ENCODE assay signal across 1 cellular context in the genomic region with DNA sequence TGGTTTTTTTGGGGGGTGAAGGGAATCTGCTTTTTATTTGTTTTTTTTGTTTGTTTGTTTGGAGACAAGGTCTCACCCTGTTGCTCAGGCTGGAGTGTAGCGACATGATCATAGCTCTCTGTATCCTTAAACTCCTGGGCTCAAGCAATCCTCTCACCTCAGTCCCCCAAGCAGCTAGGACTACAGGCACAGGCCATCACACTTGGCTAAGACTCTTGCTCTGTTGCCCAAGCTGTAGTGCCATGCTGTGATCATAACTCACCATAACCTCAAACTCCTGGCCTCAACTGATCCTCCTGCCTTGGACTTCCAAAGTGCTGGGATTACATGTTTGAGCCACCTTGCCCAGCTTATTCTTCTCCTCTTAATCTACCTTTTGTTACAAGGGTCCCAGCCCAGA.
TF ChIP-seq lines count a peak whose summit lies in the region.

No MANE protein-coding gene starts in this region.

TF ChIP-seq in A549, 52 proteins besides CTCF, POLR2A, EP300 and RAD21 (continued from another document):
- TF ChIP-seq, protein P1, sequence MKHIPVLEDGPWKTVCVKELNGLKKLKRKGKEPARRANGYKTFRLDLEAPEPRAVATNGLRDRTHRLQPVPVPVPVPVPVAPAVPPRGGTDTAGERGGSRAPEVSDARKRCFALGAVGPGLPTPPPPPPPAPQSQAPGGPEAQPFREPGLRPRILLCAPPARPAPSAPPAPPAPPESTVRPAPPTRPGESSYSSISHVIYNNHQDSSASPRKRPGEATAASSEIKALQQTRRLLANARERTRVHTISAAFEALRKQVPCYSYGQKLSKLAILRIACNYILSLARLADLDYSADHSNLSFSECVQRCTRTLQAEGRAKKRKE (CRISPR knock-in tag; IDR thresholded peaks at IDR 0.05; ENCODE audit: low read depth): no peak
- TF ChIP-seq FOSB (CRISPR knock-in tag; IDR thresholded peaks at IDR 0.05) (no peak), KDM5A (IDR thresholded peaks at IDR 0.05) (no peak), HOXA7 (CRISPR knock-in tag; IDR thresholded peaks at IDR 0.05) (no peak), RCOR1 (IDR thresholded peaks at IDR 0.05; ENCODE audit: low read depth, low read length) (no peak), FOSL2 (IDR thresholded peaks at IDR 0.05) (no peak), FOSL2 (CRISPR knock-in tag; IDR thresholded peaks at IDR 0.05) (no peak), ZNF302 (CRISPR knock-in tag; IDR thresholded peaks at IDR 0.05) (no peak), SREBF2 (IDR thresholded peaks at IDR 0.05) (no peak)
- TF ChIP-seq, protein P2, sequence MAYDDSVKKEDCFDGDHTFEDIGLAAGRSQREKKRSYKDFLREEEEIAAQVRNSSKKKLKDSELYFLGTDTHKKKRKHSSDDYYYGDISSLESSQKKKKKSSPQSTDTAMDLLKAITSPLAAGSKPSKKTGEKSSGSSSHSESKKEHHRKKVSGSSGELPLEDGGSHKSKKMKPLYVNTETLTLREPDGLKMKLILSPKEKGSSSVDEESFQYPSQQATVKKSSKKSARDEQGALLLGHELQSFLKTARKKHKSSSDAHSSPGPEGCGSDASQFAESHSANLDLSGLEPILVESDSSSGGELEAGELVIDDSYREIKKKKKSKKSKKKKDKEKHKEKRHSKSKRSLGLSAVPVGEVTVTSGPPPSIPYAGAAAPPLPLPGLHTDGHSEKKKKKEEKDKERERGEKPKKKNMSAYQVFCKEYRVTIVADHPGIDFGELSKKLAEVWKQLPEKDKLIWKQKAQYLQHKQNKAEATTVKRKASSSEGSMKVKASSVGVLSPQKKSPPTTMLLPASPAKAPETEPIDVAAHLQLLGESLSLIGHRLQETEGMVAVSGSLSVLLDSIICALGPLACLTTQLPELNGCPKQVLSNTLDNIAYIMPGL (CRISPR knock-in tag; IDR thresholded peaks at IDR 0.05; ENCODE audit: borderline replicate concordance): no peak
- TF ChIP-seq, protein P3, sequence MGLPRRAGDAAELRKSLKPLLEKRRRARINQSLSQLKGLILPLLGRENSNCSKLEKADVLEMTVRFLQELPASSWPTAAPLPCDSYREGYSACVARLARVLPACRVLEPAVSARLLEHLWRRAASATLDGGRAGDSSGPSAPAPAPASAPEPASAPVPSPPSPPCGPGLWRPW (IDR thresholded peaks at IDR 0.05): no peak
TF ChIP-seq in A549: peak in this region for 0.
